In the genomic region with DNA sequence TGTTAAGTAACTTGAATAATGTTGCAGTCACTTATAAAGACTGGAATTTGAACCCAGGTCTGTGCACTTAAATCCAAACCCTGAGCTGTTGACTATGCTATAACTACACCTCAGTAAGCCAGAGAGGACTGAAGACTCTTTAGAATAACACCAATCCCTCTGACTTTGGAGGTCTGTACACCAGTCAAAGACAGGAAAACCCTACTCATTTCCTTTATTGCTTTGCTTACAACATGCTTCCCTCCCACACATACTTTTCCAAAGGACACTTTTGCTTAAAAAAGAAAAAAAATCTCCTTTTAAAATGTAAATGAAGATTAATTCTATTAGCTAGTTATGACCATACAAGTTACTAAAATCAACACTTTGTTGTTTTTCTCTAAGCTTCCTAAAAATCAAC, we compare ENCODE assay signal across 1 cellular context.
TF ChIP-seq lines count a peak whose summit lies in the region.

No MANE protein-coding gene starts in this region.

TF ChIP-seq in IMR-90, 13 proteins besides CTCF, POLR2A, EP300 and RAD21:
- TF ChIP-seq CHD1 (IDR thresholded peaks at IDR 0.05; ENCODE audit: low read depth, low read length) (no peak), MAFK (IDR thresholded peaks at IDR 0.05; ENCODE audit: low read depth, low read length) (no peak)
- TF ChIP-seq, protein P1, sequence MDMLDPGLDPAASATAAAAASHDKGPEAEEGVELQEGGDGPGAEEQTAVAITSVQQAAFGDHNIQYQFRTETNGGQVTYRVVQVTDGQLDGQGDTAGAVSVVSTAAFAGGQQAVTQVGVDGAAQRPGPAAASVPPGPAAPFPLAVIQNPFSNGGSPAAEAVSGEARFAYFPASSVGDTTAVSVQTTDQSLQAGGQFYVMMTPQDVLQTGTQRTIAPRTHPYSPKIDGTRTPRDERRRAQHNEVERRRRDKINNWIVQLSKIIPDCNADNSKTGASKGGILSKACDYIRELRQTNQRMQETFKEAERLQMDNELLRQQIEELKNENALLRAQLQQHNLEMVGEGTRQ (IDR thresholded peaks at IDR 0.05; ENCODE audit: low read depth, low read length) = no peak
- TF ChIP-seq, protein P2, sequence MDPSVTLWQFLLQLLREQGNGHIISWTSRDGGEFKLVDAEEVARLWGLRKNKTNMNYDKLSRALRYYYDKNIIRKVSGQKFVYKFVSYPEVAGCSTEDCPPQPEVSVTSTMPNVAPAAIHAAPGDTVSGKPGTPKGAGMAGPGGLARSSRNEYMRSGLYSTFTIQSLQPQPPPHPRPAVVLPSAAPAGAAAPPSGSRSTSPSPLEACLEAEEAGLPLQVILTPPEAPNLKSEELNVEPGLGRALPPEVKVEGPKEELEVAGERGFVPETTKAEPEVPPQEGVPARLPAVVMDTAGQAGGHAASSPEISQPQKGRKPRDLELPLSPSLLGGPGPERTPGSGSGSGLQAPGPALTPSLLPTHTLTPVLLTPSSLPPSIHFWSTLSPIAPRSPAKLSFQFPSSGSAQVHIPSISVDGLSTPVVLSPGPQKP (IDR thresholded peaks at IDR 0.05; ENCODE audit: borderline replicate concordance, low read depth, low read length) = no peak
